In the genomic region with DNA sequence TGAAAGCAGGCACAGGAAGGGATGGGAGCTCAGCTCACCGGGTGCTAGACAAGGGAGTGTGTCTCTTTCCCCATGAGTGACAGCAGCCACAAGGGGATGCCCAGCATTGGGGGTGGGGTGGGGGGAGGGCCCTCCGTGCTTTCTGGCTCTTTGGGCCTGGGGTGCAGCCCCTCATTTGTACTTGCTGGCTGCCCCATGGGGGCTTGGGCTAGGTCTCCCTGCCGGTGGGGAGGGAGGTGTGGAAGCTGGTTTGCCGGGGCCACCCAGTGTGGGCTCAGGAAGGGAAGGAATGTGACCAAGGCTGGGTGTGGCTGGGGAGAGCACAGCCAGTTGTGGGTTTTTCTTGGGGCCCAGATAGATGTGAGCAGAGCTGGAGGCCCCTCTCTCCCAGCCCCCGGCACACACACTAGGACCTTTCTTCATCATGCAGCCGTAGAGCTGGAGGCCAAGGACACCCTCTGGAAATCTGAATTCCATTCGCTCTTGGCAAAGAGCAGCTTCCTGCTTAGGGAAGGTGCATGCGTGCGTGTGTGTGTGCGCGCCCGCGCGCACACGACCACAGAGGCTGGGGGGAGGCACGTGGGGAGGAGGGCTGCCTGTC, we compare ENCODE assay signal across 1 cellular context.
A peak's percentile ranks its signal among the peaks of the same experiment; 100 is the strongest.
TF ChIP-seq lines count a peak whose summit lies in the region.

No MANE protein-coding gene starts in this region.

TF ChIP-seq in GM12878, 131 proteins besides CTCF, POLR2A, EP300 and RAD21:
- TF ChIP-seq, protein P1, sequence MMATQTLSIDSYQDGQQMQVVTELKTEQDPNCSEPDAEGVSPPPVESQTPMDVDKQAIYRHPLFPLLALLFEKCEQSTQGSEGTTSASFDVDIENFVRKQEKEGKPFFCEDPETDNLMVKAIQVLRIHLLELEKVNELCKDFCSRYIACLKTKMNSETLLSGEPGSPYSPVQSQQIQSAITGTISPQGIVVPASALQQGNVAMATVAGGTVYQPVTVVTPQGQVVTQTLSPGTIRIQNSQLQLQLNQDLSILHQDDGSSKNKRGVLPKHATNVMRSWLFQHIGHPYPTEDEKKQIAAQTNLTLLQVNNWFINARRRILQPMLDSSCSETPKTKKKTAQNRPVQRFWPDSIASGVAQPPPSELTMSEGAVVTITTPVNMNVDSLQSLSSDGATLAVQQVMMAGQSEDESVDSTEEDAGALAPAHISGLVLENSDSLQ (IDR thresholded peaks at IDR 0.05), result peak; percentile 63
- no peak for TF ChIP-seq NR2F1 (conservative IDR thresholded peaks at IDR 0.05)
